18 cellular contexts compared by ENCODE assay signal in genomic region chr9:129666575-129666974, GRCh38. TPM values are rescaled to one million over a fixed set of nuclear protein-coding genes. Genes with fewer than 3 reads are reported as not detected.
DNase-seq lines count a peak whose midpoint lies in the region; ATAC-seq, FAIRE-seq and TF ChIP-seq lines count a peak whose summit lies in the region.
"Had no signal": no experiment of that assay in that cellular context is flagged by ENCODE, and none has a peak within 500 bp of the region (broad histone marks: within the 10 kb centered on the region; RNA-seq: fewer than 3 reads in every experiment).

No MANE protein-coding gene starts in this region.

- FAIRE-seq in A549 (lab: Jason Lieb, UNC): no peak
- FAIRE-seq: colon, TTC549 had no signal

- peak overlapping the region; percentile 29 for H2AFZ ChIP-seq in neuronal stem cell (ENCODE audit: low read length)

- peaks cover 18% of the 10 kb centered on the region; the same call in 1 of the 3 replicates for H3K4me1 ChIP-seq in A549
- peaks cover 0 to 11% of the 10 kb centered on the region in 2 donors for H3K4me1 ChIP-seq in esophagus (ENCODE audit: control insufficient read depth in 2 of 2, insufficient read depth in 2 of 2, low read length in 1 of 2)
- H3K4me1 ChIP-seq in neuronal stem cell (ENCODE audit: control insufficient read depth in 2 of 2, insufficient read depth in 1 of 2, low read depth in 1 of 2, low read length in 2 of 2): peaks cover 7 to 18% of the 10 kb centered on the region in 2 donors
- H3K4me1 ChIP-seq: BE2C had no signal

- H3K9ac ChIP-seq in neuronal stem cell (ENCODE audit: low read depth, low read length, poor library complexity): no peak overlapping the region

- POLR2A ChIA-PET in A549 (lab: Yijun Ruan, JAX) (interaction anchor here (0.7 kb wide), 1 partner anchor 1246 kb away, joined by 3 read pairs; no protein-coding TSS in a partner anchor), HEK293T (lab: Yijun Ruan, JAX) (interaction anchor here (0.7 kb wide), 1 partner anchor 11 kb away, joined by 3 read pairs; no protein-coding TSS in a partner anchor)

- H2BK12ac ChIP-seq in neuronal stem cell (ENCODE audit: low read length): no peak overlapping the region

- H3K23ac ChIP-seq in neuronal stem cell (ENCODE audit: low read depth, low read length, poor library complexity): no peak overlapping the region

- no peak for DNase-seq in A549 (ENCODE audit: low read depth in 1 of 2, low spot score in 1 of 2)
- DNase-seq in HFF-Myc (ENCODE audit: extremely low read depth, low read depth): no peak
- DNase-seq in neuronal stem cell (ENCODE audit: low spot score): peak; percentile 55
- DNase-seq in WERI-Rb-1: no peak
- no peak for DNase-seq in HEK293T (ENCODE audit: extremely low spot score)
- no peak for DNase-seq in hypothalamus (lab: John Stamatoyannopoulos, UW)
- DNase-seq in stimulated activated CD4-positive, alpha-beta T cell treated with anti-CD3 and anti-CD28 coated beads, Interleukin-1b, Interleukin-23, amount 100 ng/mL, for 48 hours: no peak
- DNase-seq: activated naive CD8-positive, alpha-beta T cell treated with anti-CD3 and anti-CD28 coated beads for 36 hours; BE2C; DMS79; islet precursor cell; Kasumi-1; NCI-H1694; NCI-H526; trophoblast cell had no signal

- H3K18ac ChIP-seq in neuronal stem cell (ENCODE audit: low read length): peak overlapping the region; percentile 95

- H4K8ac ChIP-seq in neuronal stem cell (ENCODE audit: low read depth, low read length): no peak overlapping the region

- CTCF ChIA-PET in A549 (lab: Yijun Ruan, JAX) (interaction anchor here (0.7 to 1.6 kb wide), 6 partner anchors 11 to 92 kb away, joined by 3 to 6 read pairs (median 3); no protein-coding TSS in a partner anchor), HEK293T (lab: Yijun Ruan, JAX) (no interaction called here)

- H2AK5ac ChIP-seq in neuronal stem cell (ENCODE audit: low read depth, low read length): peak overlapping the region; percentile 99

- peak overlapping the region; percentile 86 for H3K4me2 ChIP-seq in A549
- H3K4me2 ChIP-seq in neuronal stem cell (ENCODE audit: insufficient read depth, low read length, poor library complexity, severe bottlenecking): peak overlapping the region; percentile 79

- peak overlapping the region; percentile 77; the same call in 2 of the 3 replicates for H3K4me3 ChIP-seq in A549
- H3K4me3 ChIP-seq in HFF-Myc (replicated peaks; ENCODE audit: low read depth, low read length): peak overlapping the region; percentile 68
- H3K4me3 ChIP-seq in esophagus (ENCODE audit: low read depth in 1 of 2, low read length in 2 of 2): peak overlapping the region; percentile 35 to 41
- H3K4me3 ChIP-seq in neuronal stem cell (ENCODE audit: low read length in 2 of 2): no peak overlapping the region
- H3K4me3 ChIP-seq in WERI-Rb-1 (ENCODE audit: low read depth, low read length): no peak overlapping the region

- ATAC-seq in A549: no peak

- TF ChIP-seq CTCF in A549 (IDR thresholded peaks at IDR 0.05): no peak
- no peak for TF ChIP-seq CTCF in HFF-Myc (IDR thresholded peaks at IDR 0.05; ENCODE audit: low read depth, low read length, missing control alignments)
- no peak for TF ChIP-seq CTCF in WERI-Rb-1 (IDR thresholded peaks at IDR 0.05; ENCODE audit: low read depth, low read length)

- H3K79me1 ChIP-seq in neuronal stem cell (ENCODE audit: low read depth, low read length): no peaks in the 10 kb centered on the region

- H3K36me3 ChIP-seq in esophagus (ENCODE audit: control insufficient read depth in 2 of 2, insufficient read depth in 2 of 2, low read length in 1 of 2) (peaks cover 0 to 3% of the 10 kb centered on the region in 2 donors), neuronal stem cell (replicated peaks in 1 of 2; ENCODE audit: control insufficient read depth in 2 of 2, insufficient read depth in 2 of 2, low read length in 2 of 2) (no peaks in the 10 kb centered on the region), WERI-Rb-1 (no peaks in the 10 kb centered on the region)
- H3K36me3 ChIP-seq: BE2C had no signal

- 79% methylated on average over 8 of the region's 13 CpGs for WGBS in A549 (ENCODE audit: missing lambda C conversion rate)
- WGBS in esophagus, 2 donors: 31 to 33% methylated on average over 13 of the region's 13 CpGs
- no CpG with 5 or more reads among the region's 13 CpGs for WGBS in neuronal stem cell (ENCODE audit: extremely low coverage in 2 of 2, insufficient read length in 2 of 2, insufficient replicate concordance in 1 of 2), 2 donors

- H4K91ac ChIP-seq in neuronal stem cell (ENCODE audit: low read depth, low read length, poor library complexity): no peak overlapping the region

- no peak for TF ChIP-seq RAD21 in A549 (conservative IDR thresholded peaks at IDR 0.05 in 1 of 2, IDR thresholded peaks at IDR 0.05 in 1 of 2)

- TF ChIP-seq EP300 in A549 (IDR thresholded peaks at IDR 0.05): no peak

- no peak overlapping the region for H2BK5ac ChIP-seq in neuronal stem cell (ENCODE audit: low read length)

- no peak overlapping the region for H3K4ac ChIP-seq in neuronal stem cell (ENCODE audit: low read length)

- peak overlapping the region; percentile 97 for H2BK120ac ChIP-seq in neuronal stem cell (ENCODE audit: low read depth, low read length)

- H2BK15ac ChIP-seq in neuronal stem cell (ENCODE audit: low read length): peak overlapping the region; percentile 96

- no peaks in the 10 kb centered on the region for H3K9me3 ChIP-seq in A549
- H3K9me3 ChIP-seq in esophagus (ENCODE audit: control insufficient read depth in 2 of 2, insufficient read depth in 1 of 2, low read depth in 1 of 2, low read length in 1 of 2): no peaks in the 10 kb centered on the region
- H3K9me3 ChIP-seq in neuronal stem cell (replicated peaks in 1 of 2; ENCODE audit: control insufficient read depth in 2 of 2, insufficient read depth in 1 of 2, low read depth in 1 of 2, low read length in 2 of 2): no peaks in the 10 kb centered on the region
- H3K9me3 ChIP-seq in WERI-Rb-1 (ENCODE audit: severe bottlenecking): no peaks in the 10 kb centered on the region
- H3K9me3 ChIP-seq: BE2C had no signal

- H3K14ac ChIP-seq in neuronal stem cell (ENCODE audit: low read length): no peak overlapping the region

- no peak for TF ChIP-seq POLR2A in A549 (IDR thresholded peaks at IDR 0.05; ENCODE audit: low read length)

- H3K27me3 ChIP-seq in esophagus (ENCODE audit: control insufficient read depth in 1 of 2, insufficient read depth in 2 of 2, low read length in 2 of 2) (peaks cover 0 to 2% of the 10 kb centered on the region in 2 donors), neuronal stem cell (ENCODE audit: control insufficient read depth in 3 of 3, insufficient read depth in 3 of 3, low read depth in 1 of 3, low read length in 3 of 3) (peaks cover 0 to 75% (median 24%) of the 10 kb centered on the region in 3 experiments), WERI-Rb-1 (ENCODE audit: insufficient read depth, low read depth, severe bottlenecking) (no peaks in the 10 kb centered on the region)

- H3K27ac ChIP-seq in A549 (peak overlapping the region in 1 of 2 experiments; percentile 86; a peak in 2 of 6 replicates), esophagus (ENCODE audit: low read depth in 2 of 2, low read length in 1 of 2) (no peak overlapping the region), neuronal stem cell (replicated peaks; ENCODE audit: low read length) (peak overlapping the region; percentile 19), WERI-Rb-1 (no peak overlapping the region)

TF ChIP-seq in A549, 52 proteins besides CTCF, POLR2A, EP300 and RAD21 (continues in another document):
- TF ChIP-seq FOSB (CRISPR knock-in tag; IDR thresholded peaks at IDR 0.05) (no peak), ZFP36 (IDR thresholded peaks at IDR 0.05; ENCODE audit: borderline replicate concordance, partially characterized antibody) (no peak), JUNB (IDR thresholded peaks at IDR 0.05) (no peak)

TF ChIP-seq in HEK293T, 16 proteins besides CTCF, POLR2A, EP300 and RAD21:
- no peak for TF ChIP-seq LEF1 (IDR thresholded peaks at IDR 0.05; ENCODE audit: borderline replicate concordance)
- TF ChIP-seq BHLHE40 (IDR thresholded peaks at IDR 0.05; ENCODE audit: borderline replicate concordance): no peak

RNA-seq across cellular contexts. Expression of gene PRRX2, which starts 1.1 kb away (rescaled TPM):
- 0.90 and 0.95 TPM in 2 replicates for polyA plus RNA-seq in A549 (2011; rRNA removed)
- 4.3 and 6.6 TPM in 2 replicates for polyA plus RNA-seq in A549 (2012; cell fraction: cytosol; rRNA removed)
- polyA plus RNA-seq in A549 (2012; cell fraction: nucleus; rRNA removed): 3.9 and 5.1 TPM in 2 replicates
- polyA plus RNA-seq in A549 (2017; fragmentation: RNase III; extraction: RNeasy Plus Mini Kit Qiagen cat#74134 plus additional on column Dnase treatment): 2.2 to 2.7 TPM (median 2.3 TPM) in 3 replicates
- polyA minus RNA-seq in A549 (2011; rRNA and poly(A)+ RNA removed): 0.79 and 1.0 TPM in 2 replicates
- polyA plus RNA-seq in esophagus: 1 to 10 TPM; 1.7 to 3.6 TPM
- 26.3 TPM for polyA plus RNA-seq in neuronal stem cell (2013, experiment 1 of 2)
- 25.0 TPM for polyA plus RNA-seq in neuronal stem cell (2013, experiment 2 of 2)

RNA-seq across cellular contexts. Expression of gene ASB6, which starts 24.6 kb away (rescaled TPM):
- polyA plus RNA-seq in A549 (2011; rRNA removed) (9.2 and 9.4 TPM in 2 replicates), A549 (2017; fragmentation: RNase III; extraction: RNeasy Plus Mini Kit Qiagen cat#74134 plus additional on column Dnase treatment) (16.3 to 17.3 TPM (median 16.3 TPM) in 3 replicates), esophagus (10 to 100 TPM; 14.4 to 15.1 TPM)
- polyA plus RNA-seq in A549 (2012; cell fraction: cytosol; rRNA removed): 19.0 and 23.7 TPM in 2 replicates
- 31.4 and 37.7 TPM in 2 replicates for polyA plus RNA-seq in A549 (2012; cell fraction: nucleus; rRNA removed)
- 7.4 and 8.4 TPM in 2 replicates for polyA minus RNA-seq in A549 (2011; rRNA and poly(A)+ RNA removed)
- polyA plus RNA-seq in neuronal stem cell (2013, experiment 1 of 2): 10.1 TPM
- polyA plus RNA-seq in neuronal stem cell (2013, experiment 2 of 2): 10.5 TPM

RNA-seq across cellular contexts. Expression of gene NTMT1, which starts 40.6 kb away (rescaled TPM):
- polyA plus RNA-seq in A549 (2011; rRNA removed): 39.2 and 49.4 TPM in 2 replicates
- 114 and 118 TPM in 2 replicates for polyA plus RNA-seq in A549 (2012; cell fraction: cytosol; rRNA removed)
- polyA plus RNA-seq in A549 (2012; cell fraction: nucleus; rRNA removed): 71.4 and 87.0 TPM in 2 replicates
- 75.8 to 96.4 TPM (median 92.2 TPM) in 3 replicates for polyA plus RNA-seq in A549 (2017; fragmentation: RNase III; extraction: RNeasy Plus Mini Kit Qiagen cat#74134 plus additional on column Dnase treatment)
- 29.6 and 37.6 TPM in 2 replicates for polyA minus RNA-seq in A549 (2011; rRNA and poly(A)+ RNA removed)
- 10 to 100 TPM; 14.2 to 30.6 TPM for polyA plus RNA-seq in esophagus
- 24.4 TPM for polyA plus RNA-seq in neuronal stem cell (2013, experiment 1 of 2)
- 22.5 TPM for polyA plus RNA-seq in neuronal stem cell (2013, experiment 2 of 2)

RNA-seq across cellular contexts. Expression of gene C9orf50, which starts 45.7 kb away (rescaled TPM):
- 0.10 TPM in 1 of 2 replicates, not detected in the other for polyA plus RNA-seq in A549 (2011; rRNA removed)
- 0.08 TPM in 1 of 2 replicates, not detected in the other for polyA plus RNA-seq in A549 (2012; cell fraction: cytosol; rRNA removed)
- polyA plus RNA-seq in A549 (2012; cell fraction: nucleus; rRNA removed): 0.07 TPM in 1 of 2 replicates, not detected in the other
- 0.05 TPM in 1 of 3 replicates, not detected in the others for polyA plus RNA-seq in A549 (2017; fragmentation: RNase III; extraction: RNeasy Plus Mini Kit Qiagen cat#74134 plus additional on column Dnase treatment)
- not detected in 2 replicates for polyA minus RNA-seq in A549 (2011; rRNA and poly(A)+ RNA removed)
- polyA plus RNA-seq in esophagus: under 1 TPM in 1 of 2 donors, not detected in 1; 0.05 TPM
- polyA plus RNA-seq in neuronal stem cell (2013, experiment 1 of 2): 0.11 TPM
- 0.07 TPM for polyA plus RNA-seq in neuronal stem cell (2013, experiment 2 of 2)

Comparison
In these comparisons a context has a peak if more than half of its experiments do, and no peak if none do; other contexts are left out.
1. H3K4me3 ChIP-seq: peak in A549 (single experiment), HFF-Myc (single experiment) and esophagus (2 of 2); none in neuronal stem cell (0 of 2) and WERI-Rb-1 (single experiment).